In genomic region chr4:145618912-145619638, GRCh38 we compare ENCODE assay signal across 8 cellular contexts. TPM values are rescaled to one million over a fixed set of nuclear protein-coding genes. Genes with fewer than 3 reads are reported as not detected.
DNase-seq lines count a peak whose midpoint lies in the region; ATAC-seq, FAIRE-seq and TF ChIP-seq lines count a peak whose summit lies in the region.

TSS of gene MMAA (plus strand) at chr4:145619385. CDS start at chr4:145639140, 19,755 bp downstream.

- H3K4me1 ChIP-seq in liver (ENCODE audit: control insufficient read depth in 4 of 4, insufficient read depth in 4 of 4, low read length in 3 of 4), result peaks cover 6 to 20% (median 8%) of the 10 kb centered on the region in 4 donors

- H3K27me3 Mint-ChIP-seq in dendritic cell treated with granulocyte-macrophage colony-stimulating factor and Interleukin-4, amounts not matched to agents 40 ng/mL and 50 ng/mL, for 4 days, result no peaks in the 10 kb centered on the region

- peak within 1 kb of the TSS; percentile 98 to 99 for H3K9ac ChIP-seq in liver (ENCODE audit: low read depth in 1 of 2, low read length in 2 of 2)

- peak within 1 kb of the TSS; percentile 78 to 85 (median 84) for H3K4me3 ChIP-seq in liver (ENCODE audit: low read depth in 1 of 3, low read length in 3 of 3)

- H3K27ac Mint-ChIP-seq in dendritic cell treated with granulocyte-macrophage colony-stimulating factor and Interleukin-4, amounts not matched to agents 40 ng/mL and 50 ng/mL, for 4 days, result peak within 1 kb of the TSS; percentile 99

- peak within 1 kb of the TSS; percentile 97 for H3K4me3 Mint-ChIP-seq in dendritic cell treated with granulocyte-macrophage colony-stimulating factor and Interleukin-4, amounts not matched to agents 40 ng/mL and 50 ng/mL, for 4 days

- TF ChIP-seq RAD21 in liver (IDR thresholded peaks at IDR 0.05), result peak in 1 of 2 donors; percentile 19

- peaks cover 21% of the 10 kb centered on the region for H3K4me1 Mint-ChIP-seq in dendritic cell treated with granulocyte-macrophage colony-stimulating factor and Interleukin-4, amounts not matched to agents 40 ng/mL and 50 ng/mL, for 4 days (ENCODE audit: low read depth)

- DNase-seq in C1 segment of cervical spinal cord (lab: John Stamatoyannopoulos, UW), result peak; percentile 32 to 96 (median 88)
- DNase-seq in GM19239 (ENCODE audit: insufficient read length, low spot score), result peak; percentile 69
- DNase-seq in NCI-H69 (lab: John Stamatoyannopoulos, UW), result peak; percentile 93
- peak; percentile 93 to 94 for DNase-seq in activated CD4-positive, alpha-beta T cell treated with anti-CD3 and anti-CD28 coated beads, Interleukin-2, amount 50 U/mL, for 24 hours (ENCODE audit: low read depth in 1 of 2, low spot score in 1 of 2)
- peak; percentile 98 for DNase-seq in stimulated activated CD4-positive, alpha-beta T cell treated with anti-CD3 and anti-CD28 coated beads, Interleukin-4, amount 100 ng/mL, for 24 hours

- no peaks in the 10 kb centered on the region for H3K36me3 ChIP-seq in liver (ENCODE audit: control insufficient read depth in 4 of 4, insufficient read depth in 3 of 4, low read depth in 1 of 4, low read length in 3 of 4)

- H3K27me3 ChIP-seq in liver (ENCODE audit: control insufficient read depth in 4 of 4, insufficient read depth in 4 of 4, low read length in 3 of 4), result no peaks in the 10 kb centered on the region

- peak within 1 kb of the TSS; percentile 100 for H3K27ac ChIP-seq in liver (ENCODE audit: low read depth in 1 of 2, low read length in 2 of 2)

- peaks cover 20% of the 10 kb centered on the region for H3K36me3 Mint-ChIP-seq in dendritic cell treated with granulocyte-macrophage colony-stimulating factor and Interleukin-4, amounts not matched to agents 40 ng/mL and 50 ng/mL, for 4 days (ENCODE audit: low read depth)

- peak; percentile 34 for TF ChIP-seq CTCF in liver (IDR thresholded peaks at IDR 0.05; ENCODE audit: low read depth, low read length, missing input control)

- ATAC-seq in HG03457 (IDR thresholded peaks at IDR 0.05; ENCODE audit: unreplicated experiment), result peak; percentile 75

- H3K9me3 ChIP-seq in liver (ENCODE audit: control insufficient read depth in 4 of 4, low read length in 3 of 4), result no peaks in the 10 kb centered on the region

- no peak for FAIRE-seq in GM19239 (lab: Jason Lieb, UNC)

- WGBS in liver, result under 1% methylated on average over 69 of the region's 69 CpGs

- no peaks in the 10 kb centered on the region for H3K9me3 Mint-ChIP-seq in dendritic cell treated with granulocyte-macrophage colony-stimulating factor and Interleukin-4, amounts not matched to agents 40 ng/mL and 50 ng/mL, for 4 days

- intact Hi-C loops in dendritic cell treated with granulocyte-macrophage colony-stimulating factor and Interleukin-4, amounts not matched to agents 40 ng/mL and 50 ng/mL, for 4 days (cut with micrococcal nuclease), result loop anchor here (2.0 kb wide), 3 partner anchors 114 to 520 kb away; partner anchors contain the start of genes ABCE1 and ANAPC10

TF ChIP-seq in liver, 16 proteins besides CTCF, POLR2A, EP300 and RAD21:
- TF ChIP-seq SP1 (IDR thresholded peaks at IDR 0.05), result no peak
- no peak for TF ChIP-seq ATF3 (IDR thresholded peaks at IDR 0.05)
- peak; percentile 76 to 92 for TF ChIP-seq EGR1 (IDR thresholded peaks at IDR 0.05; ENCODE audit: low read depth in 2 of 2)
- peak; percentile 58 for TF ChIP-seq REST (IDR thresholded peaks at IDR 0.05)
- TF ChIP-seq TAF1 (conservative IDR thresholded peaks at IDR 0.05), result peak; percentile 37
- TF ChIP-seq GABPA (IDR thresholded peaks at IDR 0.05 in 1 of 2, conservative IDR thresholded peaks at IDR 0.05 in 1 of 2), result peak in 1 of 2 donors; percentile 88
- no peak for TF ChIP-seq RXRA (IDR thresholded peaks at IDR 0.05)

RNA-seq across cellular contexts. Expression of gene MMAA, which starts in this region (rescaled TPM):
- 10 to 100 TPM in 1 of 2 donors, 1 to 10 TPM in 1; 4.8 to 17.3 TPM for total RNA-seq in liver
- 10 to 100 TPM; 13.3 to 18.9 TPM for polyA plus RNA-seq in liver

Comparison
In these comparisons a context has a peak if more than half of its experiments do, and no peak if none do; other contexts are left out.
1. Peak in every context shown above with its lines: DNase-seq, ATAC-seq, H3K4me3 ChIP-seq and H3K27ac ChIP-seq.